ENCODE assay signal across 17 cellular contexts in the genomic region with DNA sequence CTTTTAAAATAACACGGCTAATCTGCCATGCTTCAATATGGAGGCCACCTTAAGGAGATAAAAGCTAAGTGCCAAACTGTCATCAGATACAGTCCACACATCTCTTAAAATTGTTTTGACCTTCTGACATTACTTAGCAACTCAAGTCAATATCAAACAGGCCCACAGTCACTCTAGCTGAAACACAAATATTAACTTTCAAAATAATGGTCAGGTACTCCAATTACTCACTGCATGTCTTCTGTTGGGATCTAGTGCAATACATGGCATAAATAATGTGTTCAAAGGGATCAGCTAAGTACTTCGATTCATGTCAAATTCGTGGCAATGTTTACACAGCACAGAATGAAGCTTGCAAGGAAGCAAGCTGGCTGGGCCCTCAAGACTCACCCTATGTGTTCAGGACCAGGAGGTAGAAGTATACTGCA.
DNase-seq lines count a peak whose midpoint lies in the region; ATAC-seq and TF ChIP-seq lines count a peak whose summit lies in the region.
"Had no signal": no experiment of that assay in that cellular context is flagged by ENCODE, and none has a peak within 500 bp of the region (broad histone marks: within the 10 kb centered on the region; RNA-seq: fewer than 3 reads in every experiment).

No MANE protein-coding gene starts in this region.

- DNase-seq in HEK293T (ENCODE audit: extremely low spot score) (no peak), NCI-H2227 (lab: John Stamatoyannopoulos, UW; ENCODE audit: unreplicated experiment) (peak; percentile 53), dorsolateral prefrontal cortex (no peak), psoas muscle (no peak), mucosa of descending colon (no peak), cerebellar nuclear complex (lab: John Stamatoyannopoulos, UW) (no peak)
- no peak for DNase-seq in NK-92 treated with Interleukin-12 subunit alpha and Interleukin-12 subunit beta, amount 100 ng/mL, for 24 hours (lab: John Stamatoyannopoulos, UW)
- DNase-seq: activated CD4-positive, alpha-beta T cell treated with anti-CD3 and anti-CD28 coated beads, Interleukin-2, amount 50 U/mL, for 4 hours; activated T-cell treated with anti-CD3 and anti-CD28 coated beads, Interleukin-2, amount 50 U/mL, for 72 hours; C1 segment of cervical spinal cord; head of caudate nucleus; left colon; NCI-H1694 treated with DMSO at 0.1 percent for 48 hours; ovary; SJCRH30 had no signal

- CTCF ChIA-PET in HEK293T (lab: Yijun Ruan, JAX), result interaction anchor here (0.8 kb wide), 1 partner anchor 23 kb away, joined by 3 read pairs; no protein-coding TSS in a partner anchor

- ATAC-seq in psoas muscle (peak; percentile 48 to 68 (median 62)), mucosa of descending colon (no peak)
- ATAC-seq: activated T-cell treated with anti-CD3 and anti-CD28 coated beads, Interleukin-2, amount 50 U/mL, for 72 hours; left colon had no signal

- 21 to 30% (median 28%) methylated on average over 3 of the region's 3 CpGs for WGBS in psoas muscle, 3 donors

- intact Hi-C loops in dorsolateral prefrontal cortex (cut with DNase I), result no loop called here
- intact Hi-C loops in psoas muscle (cut with DNase I), result no loop called here
- intact Hi-C loops in mucosa of descending colon (cut with DNase I, micrococcal nuclease), result no loop called here

- peaks cover 64% of the 10 kb centered on the region for H3K4me1 ChIP-seq in psoas muscle
- H3K4me1 ChIP-seq in mucosa of descending colon (ENCODE audit: low read depth), result no peaks in the 10 kb centered on the region
- H3K4me1 ChIP-seq: SJCRH30 had no signal

- POLR2A ChIA-PET in HEK293T (lab: Yijun Ruan, JAX), result interaction anchor here (0.5 to 1.5 kb wide), 2 partner anchors 23 to 456 kb away, joined by 3 to 8 read pairs; no protein-coding TSS in a partner anchor

- H3K27ac ChIP-seq in dorsolateral prefrontal cortex, result peak overlapping the region in 56 of 59 donors; percentile 4 to 95 (median 84)
- peak overlapping the region; percentile 74 for H3K27ac ChIP-seq in psoas muscle
- H3K27ac ChIP-seq: esophagus muscularis mucosa, ovary, SJCRH30 had no signal

- H3K4me3 ChIP-seq in dorsolateral prefrontal cortex (no peak overlapping the region), psoas muscle (peak overlapping the region; percentile 16), mucosa of descending colon (no peak overlapping the region)
- H3K4me3 ChIP-seq: esophagus muscularis mucosa, ovary, SJCRH30, smooth muscle cell had no signal

- TF ChIP-seq CTCF in dorsolateral prefrontal cortex (IDR thresholded peaks at IDR 0.05 in 54 of 56, conservative IDR thresholded peaks at IDR 0.05 in 2 of 56; ENCODE audit: low read depth in 1 of 56, partially characterized antibody in 56 of 56) (no peak), psoas muscle (IDR thresholded peaks at IDR 0.05) (no peak), mucosa of descending colon (IDR thresholded peaks at IDR 0.05) (no peak)

- H3K27me3 ChIP-seq in dorsolateral prefrontal cortex (no peaks in the 10 kb centered on the region), psoas muscle (ENCODE audit: insufficient read depth in 3 of 3, low read length in 2 of 3) (no peaks in the 10 kb centered on the region)
- H3K27me3 ChIP-seq: esophagus muscularis mucosa, ovary, SJCRH30 had no signal

- H3K36me3 ChIP-seq in psoas muscle (ENCODE audit: insufficient read depth in 1 of 2, low read depth in 1 of 2), result no peaks in the 10 kb centered on the region
- no peaks in the 10 kb centered on the region for H3K36me3 ChIP-seq in mucosa of descending colon (ENCODE audit: low read depth)
- H3K36me3 ChIP-seq: esophagus muscularis mucosa, ovary, SJCRH30 had no signal

- H3K9me3 ChIP-seq in psoas muscle (no peaks in the 10 kb centered on the region), mucosa of descending colon (no peaks in the 10 kb centered on the region)
- H3K9me3 ChIP-seq: esophagus muscularis mucosa, ovary, SJCRH30 had no signal

TF ChIP-seq in HEK293T, 16 proteins besides CTCF, POLR2A, EP300 and RAD21:
- TF ChIP-seq, protein P1, sequence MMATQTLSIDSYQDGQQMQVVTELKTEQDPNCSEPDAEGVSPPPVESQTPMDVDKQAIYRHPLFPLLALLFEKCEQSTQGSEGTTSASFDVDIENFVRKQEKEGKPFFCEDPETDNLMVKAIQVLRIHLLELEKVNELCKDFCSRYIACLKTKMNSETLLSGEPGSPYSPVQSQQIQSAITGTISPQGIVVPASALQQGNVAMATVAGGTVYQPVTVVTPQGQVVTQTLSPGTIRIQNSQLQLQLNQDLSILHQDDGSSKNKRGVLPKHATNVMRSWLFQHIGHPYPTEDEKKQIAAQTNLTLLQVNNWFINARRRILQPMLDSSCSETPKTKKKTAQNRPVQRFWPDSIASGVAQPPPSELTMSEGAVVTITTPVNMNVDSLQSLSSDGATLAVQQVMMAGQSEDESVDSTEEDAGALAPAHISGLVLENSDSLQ (IDR thresholded peaks at IDR 0.05), result peak; percentile 37
- no peak for TF ChIP-seq LEF1 (IDR thresholded peaks at IDR 0.05; ENCODE audit: borderline replicate concordance)
- TF ChIP-seq CTBP1 (IDR thresholded peaks at IDR 0.05; ENCODE audit: borderline replicate concordance), result no peak
- TF ChIP-seq ELF4 (IDR thresholded peaks at IDR 0.05), result no peak
- TF ChIP-seq ARNT (IDR thresholded peaks at IDR 0.05), result no peak
